ENCODE assay signal across 12 cellular contexts in the genomic region with DNA sequence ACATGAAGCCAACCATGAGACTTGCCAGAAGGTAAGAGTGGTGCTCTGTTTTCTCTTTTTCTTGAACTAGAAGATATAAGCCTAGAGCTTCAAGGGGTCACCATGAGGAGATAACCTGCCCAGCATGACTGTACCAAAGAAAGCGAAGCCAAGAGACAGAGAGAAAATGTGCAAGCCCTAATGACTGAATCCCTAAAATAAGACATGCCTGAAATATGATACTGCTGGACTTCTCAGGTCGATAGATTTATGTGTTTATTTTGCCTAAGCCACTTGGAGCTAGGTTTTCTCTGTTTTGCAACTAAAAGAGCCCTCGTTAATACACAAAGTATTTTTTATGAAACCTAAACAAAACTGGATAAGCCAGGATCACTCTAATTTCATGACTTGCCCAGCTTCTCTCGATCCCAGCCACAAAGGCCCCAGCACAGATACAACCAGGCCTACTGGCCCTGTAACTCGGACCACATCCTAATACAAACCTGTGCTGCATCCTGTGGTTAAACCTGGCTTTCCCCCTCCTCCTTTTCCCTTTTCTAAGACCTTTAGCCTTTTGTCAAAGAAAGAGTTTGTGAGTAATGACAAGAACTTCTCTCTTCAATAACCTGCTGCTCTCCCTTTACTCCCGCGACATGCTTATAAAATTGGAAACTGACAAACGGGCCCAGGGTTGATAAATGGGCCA.
A peak's percentile ranks its signal among the peaks of the same experiment; 100 is the strongest.
DNase-seq lines count a peak whose midpoint lies in the region; ATAC-seq, FAIRE-seq and TF ChIP-seq lines count a peak whose summit lies in the region.
"Had no signal": no experiment of that assay in that cellular context is flagged by ENCODE, and none has a peak within 500 bp of the region (broad histone marks: within the 10 kb centered on the region; RNA-seq: fewer than 3 reads in every experiment).

No MANE protein-coding gene starts in this region.

- H3K4me3 ChIP-seq in left ventricle myocardium inferior (no peak overlapping the region), right atrium auricular region (no peak overlapping the region), body of pancreas (no peak overlapping the region), muscle layer of colon (ENCODE audit: low read depth in 1 of 2, low read length in 2 of 2) (no peak overlapping the region), aorta (ENCODE audit: low read length in 2 of 2) (no peak overlapping the region)

- no peak for TF ChIP-seq CTCF in left ventricle myocardium inferior (IDR thresholded peaks at IDR 0.05; ENCODE audit: borderline replicate concordance)
- no peak for TF ChIP-seq CTCF in right atrium auricular region (IDR thresholded peaks at IDR 0.05)
- no peak for TF ChIP-seq CTCF in body of pancreas (IDR thresholded peaks at IDR 0.05)

- ATAC-seq in body of pancreas (no peak), aorta (ENCODE audit: low FRiP score) (peak; percentile 65)
- ATAC-seq: activated T-cell treated with anti-CD3 and anti-CD28 coated beads, Interleukin-2, amount 50 U/mL, for 4 hours had no signal

- H3K9me3 ChIP-seq in left ventricle myocardium inferior (replicated peaks) (peaks cover 46% of the 10 kb centered on the region), right atrium auricular region (peaks cover 0 to 34% of the 10 kb centered on the region in 2 donors), body of pancreas (peaks cover 0 to 13% (median 0%) of the 10 kb centered on the region in 3 donors), muscle layer of colon (ENCODE audit: low read length) (no peaks in the 10 kb centered on the region), aorta (ENCODE audit: control insufficient read depth, low read length) (peaks cover 3% of the 10 kb centered on the region)

- intact Hi-C loops in left ventricle myocardium inferior (cut with micrococcal nuclease): no loop called here
- intact Hi-C loops in body of pancreas (cut with DNase I): no loop called here
- intact Hi-C loops in aorta (cut with DNase I): no loop called here

- H3K9ac ChIP-seq in muscle layer of colon (ENCODE audit: low read length): no peak overlapping the region

- 67 to 71% methylated on average over 8 of the region's 8 CpGs for WGBS in body of pancreas, 2 donors
- 35 to 37% methylated on average over 8 of the region's 8 CpGs for WGBS in aorta, 2 donors

- H3K27ac ChIP-seq in left ventricle myocardium inferior (replicated peaks) (peak overlapping the region; percentile 61), right atrium auricular region (peak overlapping the region in 1 of 2 donors; percentile 32), body of pancreas (peak overlapping the region in 3 of 4 donors; percentile 10 to 68 (median 67)), muscle layer of colon (ENCODE audit: low read depth, low read length) (peak overlapping the region; percentile 28), aorta (ENCODE audit: low read depth in 1 of 2, low read length in 2 of 2) (peak overlapping the region; percentile 33 to 85)

- no peak for DNase-seq in left ventricle myocardium inferior
- no peak for DNase-seq in right atrium auricular region (ENCODE audit: low spot score)
- no peak for DNase-seq in body of pancreas
- DNase-seq in aorta: no peak
- no peak for DNase-seq in GM12891 (ENCODE audit: insufficient read length, low spot score)
- no peak for DNase-seq in putamen (ENCODE audit: low spot score)
- no peak for DNase-seq in UCSD-AML1 (lab: John Stamatoyannopoulos, UW; ENCODE audit: unreplicated experiment)
- DNase-seq: activated T-cell treated with anti-CD3 and anti-CD28 coated beads, Interleukin-2, amount 50 U/mL, for 4 hours; kidney; MM.1S had no signal

- no peak for FAIRE-seq in GM12891 (lab: Jason Lieb, UNC)
- FAIRE-seq: GM19239, kidney had no signal

- peaks cover 7% of the 10 kb centered on the region for H3K4me1 ChIP-seq in left ventricle myocardium inferior
- H3K4me1 ChIP-seq in right atrium auricular region: peaks cover 0 to 13% of the 10 kb centered on the region in 2 donors
- peaks cover 13% of the 10 kb centered on the region for H3K4me1 ChIP-seq in body of pancreas
- H3K4me1 ChIP-seq in muscle layer of colon (ENCODE audit: insufficient read depth, low read length): peaks cover 14% of the 10 kb centered on the region
- H3K4me1 ChIP-seq in aorta (ENCODE audit: control insufficient read depth in 1 of 2, insufficient read depth in 2 of 2, low read length in 2 of 2): peaks cover 0 to 8% of the 10 kb centered on the region in 2 donors

- H3K27me3 ChIP-seq in left ventricle myocardium inferior (ENCODE audit: low read depth): no peaks in the 10 kb centered on the region
- H3K27me3 ChIP-seq in right atrium auricular region: no peaks in the 10 kb centered on the region
- no peaks in the 10 kb centered on the region for H3K27me3 ChIP-seq in body of pancreas
- H3K27me3 ChIP-seq in muscle layer of colon (ENCODE audit: control insufficient read depth in 1 of 2, insufficient read depth in 2 of 2, low read length in 2 of 2): no peaks in the 10 kb centered on the region
- H3K27me3 ChIP-seq in aorta (ENCODE audit: control insufficient read depth in 1 of 2, insufficient read depth in 2 of 2, low read length in 1 of 2): no peaks in the 10 kb centered on the region

- H3K36me3 ChIP-seq in left ventricle myocardium inferior: peaks cover 27% of the 10 kb centered on the region
- no peaks in the 10 kb centered on the region for H3K36me3 ChIP-seq in right atrium auricular region
- H3K36me3 ChIP-seq in body of pancreas (replicated peaks in 1 of 2; ENCODE audit: insufficient read depth in 1 of 2, low read depth in 2 of 2): no peaks in the 10 kb centered on the region
- H3K36me3 ChIP-seq in muscle layer of colon (ENCODE audit: insufficient read depth, low read length): no peaks in the 10 kb centered on the region
- no peaks in the 10 kb centered on the region for H3K36me3 ChIP-seq in aorta (ENCODE audit: control insufficient read depth in 1 of 2, insufficient read depth in 2 of 2, low read length in 1 of 2)

- TF ChIP-seq POLR2A in body of pancreas (IDR thresholded peaks at IDR 0.05): no peak
- TF ChIP-seq POLR2A in GM12891 (IDR thresholded peaks at IDR 0.05; ENCODE audit: low read depth, low read length): no peak

TF ChIP-seq in GM12891, 5 proteins besides CTCF, POLR2A, EP300 and RAD21:
- TF ChIP-seq PAX5 (IDR thresholded peaks at IDR 0.05; ENCODE audit: insufficient read depth, low read length, severe bottlenecking): no peak
- no peak for TF ChIP-seq SPI1 (IDR thresholded peaks at IDR 0.05; ENCODE audit: low read depth, low read length)
- no peak for TF ChIP-seq POLR2AphosphoS5 (IDR thresholded peaks at IDR 0.05; ENCODE audit: low read depth, low read length)
- no peak for TF ChIP-seq TAF1 (IDR thresholded peaks at IDR 0.05; ENCODE audit: low read depth, low read length)
- no peak for TF ChIP-seq POU2F2 (IDR thresholded peaks at IDR 0.05; ENCODE audit: low read depth, low read length)
